In genomic region chr16:75319513-75320401, GRCh38 we compare ENCODE assay signal across 8 cellular contexts.
DNase-seq lines count a peak whose midpoint lies in the region; ATAC-seq and TF ChIP-seq lines count a peak whose summit lies in the region.

No MANE protein-coding gene starts in this region.

- H3K4me2 ChIP-seq in IMR-90 (ENCODE audit: low read depth, low read length), result peak overlapping the region; percentile 93
- peak overlapping the region; percentile 82 for H3K4me2 ChIP-seq in smooth muscle cell
- no peak overlapping the region for H3K4me2 ChIP-seq in mesendoderm (ENCODE audit: low read length)

- H4K20me1 ChIP-seq in IMR-90 (ENCODE audit: insufficient read depth, low read length) (no peaks in the 10 kb centered on the region), smooth muscle cell (ENCODE audit: low read depth) (no peaks in the 10 kb centered on the region)

- BruUV-seq in IMR-90 (replicated peaks; lab: Mats Ljungman, UMichigan), result no TSS peak

- intact Hi-C loops in IMR-90 (cut with micrococcal nuclease), result no loop called here

- H3K79me2 ChIP-seq in smooth muscle cell (ENCODE audit: low read depth) (no peaks in the 10 kb centered on the region), mesendoderm (ENCODE audit: control insufficient read depth, insufficient read depth, low read length) (no peaks in the 10 kb centered on the region)

- no peaks in the 10 kb centered on the region for H3K9me3 ChIP-seq in IMR-90 (ENCODE audit: control insufficient read depth, insufficient read depth, low read length)
- no peaks in the 10 kb centered on the region for H3K9me3 ChIP-seq in smooth muscle cell (replicated peaks; ENCODE audit: low read depth)

- H3K56ac ChIP-seq in IMR-90 (ENCODE audit: extremely low read depth, insufficient read depth, low read length) (peak overlapping the region; percentile 99), mesendoderm (ENCODE audit: low read length) (no peak overlapping the region)

- H4K91ac ChIP-seq in IMR-90 (ENCODE audit: insufficient read depth, low read depth, low read length), result peak overlapping the region; percentile 100

- peak; percentile 88 for ATAC-seq in GM21529 (IDR thresholded peaks at IDR 0.05; ENCODE audit: unreplicated experiment)
- peak; percentile 83 for ATAC-seq in IMR-90 (ENCODE audit: low read depth)

- no peak for TF ChIP-seq RAD21 in IMR-90 (IDR thresholded peaks at IDR 0.05; ENCODE audit: low read length)

- H3K23ac ChIP-seq in IMR-90 (ENCODE audit: low read depth, low read length) (peak overlapping the region; percentile 97), mesendoderm (ENCODE audit: low read length) (no peak overlapping the region)

- DNase-seq in GM10248 (ENCODE audit: extremely low spot score), result peak; percentile 65
- peak; percentile 92 for DNase-seq in IMR-90
- DNase-seq in caudate nucleus (lab: John Stamatoyannopoulos, UW), result peak in 1 of 61 donors; percentile 5
- DNase-seq in smooth muscle cell (lab: John Stamatoyannopoulos, UW; ENCODE audit: unreplicated experiment), result no peak
- no peak for DNase-seq in coronary artery (ENCODE audit: low spot score)
- no peak for DNase-seq in mesendoderm
- DNase-seq in NCI-H2196 treated with DMSO at 0.1 percent for 48 hours (lab: John Stamatoyannopoulos, UW; ENCODE audit: unreplicated experiment), result no peak

- H2BK15ac ChIP-seq in IMR-90 (ENCODE audit: low read depth, low read length) (peak overlapping the region; percentile 98), mesendoderm (replicated peaks; ENCODE audit: low read depth) (no peak overlapping the region)

- H3K27ac ChIP-seq in IMR-90 (ENCODE audit: insufficient read depth, low read length) (peak overlapping the region; percentile 100), caudate nucleus (ENCODE audit: low read depth, low read length) (peak overlapping the region; percentile 6), smooth muscle cell (ENCODE audit: low read depth) (peak overlapping the region; percentile 98), coronary artery (no peak overlapping the region), mesendoderm (ENCODE audit: low read depth, low read length) (no peak overlapping the region)

- peaks cover 10% of the 10 kb centered on the region for H3K9me1 ChIP-seq in IMR-90 (ENCODE audit: insufficient read depth, low read length)

- in situ Hi-C loops in IMR-90 (cut with MboI; ENCODE audit: low sequenced_read_pairs), result no loop called here

- H3K36me3 ChIP-seq in IMR-90 (ENCODE audit: control insufficient read depth, insufficient read depth, low read length), result peaks cover 1% of the 10 kb centered on the region; the same call in 1 of the 2 replicates
- no peaks in the 10 kb centered on the region for H3K36me3 ChIP-seq in smooth muscle cell (ENCODE audit: low read depth)
- peaks cover 2% of the 10 kb centered on the region for H3K36me3 ChIP-seq in mesendoderm (ENCODE audit: control insufficient read depth, insufficient read depth, low read length)

- dilution Hi-C loops in IMR-90 (cut with HindIII; ENCODE audit: low sequenced_read_pairs, unreplicated experiment), result no loop called here

- CTCF ChIA-PET in GM10248 (lab: Yijun Ruan, JAX), result interaction anchor here (1.1 to 2.2 kb wide), 3 partner anchors 9 to 86 kb away, joined by 4 to 11 read pairs (median 4); no protein-coding TSS in a partner anchor
- CTCF ChIA-PET in IMR-90 (lab: Yijun Ruan, JAX), result no interaction called here

- H2AFZ ChIP-seq in IMR-90 (replicated peaks; ENCODE audit: low read length, poor library complexity) (peak overlapping the region; percentile 75), smooth muscle cell (ENCODE audit: low read depth) (peak overlapping the region; percentile 3)

- POLR2A ChIA-PET in GM10248 (lab: Yijun Ruan, JAX), result no interaction called here
- POLR2A ChIA-PET in IMR-90 (lab: Charles Lee; ENCODE audit: unreplicated experiment), result no interaction called here

- peak overlapping the region; percentile 90 to 94 for H4K8ac ChIP-seq in IMR-90 (ENCODE audit: low read depth in 2 of 2, low read length in 2 of 2)
- no peak overlapping the region for H4K8ac ChIP-seq in mesendoderm (ENCODE audit: low read depth, low read length)

- peak; percentile 39; the same call in 1 of the 2 replicates for TF ChIP-seq POLR2A in IMR-90 (IDR thresholded peaks at IDR 0.05; ENCODE audit: low read depth, low read length)

- H3K4me1 ChIP-seq in IMR-90 (ENCODE audit: control insufficient read depth, insufficient read depth, low read length), result peaks cover 20% of the 10 kb centered on the region
- peaks cover 37% of the 10 kb centered on the region for H3K4me1 ChIP-seq in smooth muscle cell (ENCODE audit: low read depth)
- no peaks in the 10 kb centered on the region for H3K4me1 ChIP-seq in mesendoderm (ENCODE audit: control insufficient read depth, low read depth, low read length)

- TF ChIP-seq CTCF in GM10248 (IDR thresholded peaks at IDR 0.05; ENCODE audit: control extremely low read depth, extremely low read depth, low read depth, missing control alignments), result no peak
- TF ChIP-seq CTCF in IMR-90 (conservative IDR thresholded peaks at IDR 0.05; ENCODE audit: low read depth, low read length), result no peak
- no peak for TF ChIP-seq CTCF in smooth muscle cell (IDR thresholded peaks at IDR 0.05; ENCODE audit: borderline replicate concordance, insufficient read depth, poor library complexity, severe bottlenecking)
- no peak for TF ChIP-seq CTCF in coronary artery (IDR thresholded peaks at IDR 0.05)

- H2AK5ac ChIP-seq in IMR-90 (ENCODE audit: low read depth, low read length), result peak overlapping the region; percentile 95
- no peak overlapping the region for H2AK5ac ChIP-seq in mesendoderm (ENCODE audit: low read length)

- H3K79me1 ChIP-seq in IMR-90 (ENCODE audit: low read depth in 1 of 2, low read length in 2 of 2) (peaks cover 5 to 49% of the 10 kb centered on the region in 2 experiments), mesendoderm (ENCODE audit: low read length) (no peaks in the 10 kb centered on the region)

- peaks cover 26% of the 10 kb centered on the region for H3F3A ChIP-seq in smooth muscle cell (ENCODE audit: low read depth)

- H3K4ac ChIP-seq in IMR-90 (ENCODE audit: low read depth, low read length) (peak overlapping the region; percentile 99), mesendoderm (ENCODE audit: low read depth, low read length) (no peak overlapping the region)

- H3K27me3 ChIP-seq in IMR-90 (ENCODE audit: control insufficient read depth, insufficient read depth, low read length) (no peaks in the 10 kb centered on the region), smooth muscle cell (ENCODE audit: low read depth) (no peaks in the 10 kb centered on the region), mesendoderm (ENCODE audit: insufficient read depth, low read length, poor library complexity) (no peaks in the 10 kb centered on the region)

- H2BK120ac ChIP-seq in IMR-90 (ENCODE audit: low read depth, low read length) (peak overlapping the region; percentile 98), mesendoderm (ENCODE audit: low read depth, low read length) (no peak overlapping the region)

- H4K5ac ChIP-seq in IMR-90 (ENCODE audit: low read depth, low read length) (peak overlapping the region; percentile 98), mesendoderm (ENCODE audit: low read length) (no peak overlapping the region)

- peak overlapping the region; percentile 99 for H3K14ac ChIP-seq in IMR-90 (replicated peaks; ENCODE audit: low read depth, low read length)

- H3K9ac ChIP-seq in IMR-90 (ENCODE audit: low read depth, low read length), result peak overlapping the region; percentile 75
- peak overlapping the region; percentile 84 for H3K9ac ChIP-seq in smooth muscle cell (ENCODE audit: low read depth)
- no peak overlapping the region for H3K9ac ChIP-seq in mesendoderm (ENCODE audit: low read length)

- peak overlapping the region; percentile 99 for H3K18ac ChIP-seq in IMR-90 (ENCODE audit: low read depth, low read length)
- H3K18ac ChIP-seq in mesendoderm (ENCODE audit: low read length), result no peak overlapping the region

- H2BK5ac ChIP-seq in IMR-90 (ENCODE audit: low read depth, low read length, poor library complexity, severe bottlenecking) (peak overlapping the region; percentile 100), mesendoderm (ENCODE audit: low read length) (no peak overlapping the region)

- peak overlapping the region; percentile 39; the same call in 1 of the 2 replicates for H3K4me3 ChIP-seq in IMR-90 (ENCODE audit: insufficient read depth, low read depth, low read length)
- H3K4me3 ChIP-seq in smooth muscle cell, result peak overlapping the region; percentile 24
- no peak overlapping the region for H3K4me3 ChIP-seq in coronary artery
- no peak overlapping the region for H3K4me3 ChIP-seq in mesendoderm (ENCODE audit: low read length)

- peak overlapping the region; percentile 93 for H2AK9ac ChIP-seq in IMR-90 (replicated peaks; ENCODE audit: low read depth, low read length, poor library complexity)

- WGBS in IMR-90 (ENCODE audit: extremely low coverage in 2 of 2, insufficient read length in 1 of 2), 2 experiments, result 33% methylated on average over 3 of the region's 13 CpGs; no CpG with 5 or more reads in 1 of the 2 experiments
- WGBS in smooth muscle cell (ENCODE audit: low lambda C conversion rate), result 27% methylated on average over 13 of the region's 13 CpGs
- WGBS in mesendoderm (ENCODE audit: extremely low coverage, insufficient coverage, low lambda C conversion rate), result no CpG with 5 or more reads among the region's 13 CpGs

- H2BK20ac ChIP-seq in IMR-90 (ENCODE audit: low read depth, low read length), result peak overlapping the region; percentile 98

TF ChIP-seq in IMR-90, 13 proteins besides CTCF, POLR2A, EP300 and RAD21:
- TF ChIP-seq SMC3 (IDR thresholded peaks at IDR 0.05; ENCODE audit: low read depth, low read length) (peak; percentile 13; the same call in 1 of the 2 replicates), MXI1 (IDR thresholded peaks at IDR 0.05; ENCODE audit: borderline replicate concordance, low read depth, low read length) (no peak), BHLHE40 (IDR thresholded peaks at IDR 0.05; ENCODE audit: low read depth, low read length) (peak; percentile 45; the same call in 1 of the 2 replicates), USF2 (IDR thresholded peaks at IDR 0.05; ENCODE audit: low read depth, low read length) (no peak), FOS (IDR thresholded peaks at IDR 0.05; ENCODE audit: low read depth, low read length) (peak; percentile 26), MAZ (IDR thresholded peaks at IDR 0.05; ENCODE audit: borderline replicate concordance, low read depth, low read length) (no peak), RCOR1 (IDR thresholded peaks at IDR 0.05; ENCODE audit: insufficient replicate concordance, low read length) (no peak)

Comparison
In these comparisons a context has a peak if more than half of its experiments do, and no peak if none do; other contexts are left out.
1. DNase-seq: peak in GM10248 (single experiment) and IMR-90 (single experiment); none in smooth muscle cell (single experiment), coronary artery (single experiment), mesendoderm (single experiment) and NCI-H2196 treated with DMSO at 0.1 percent for 48 hours (single experiment).
2. H3K27ac ChIP-seq: peak in IMR-90 (single experiment), caudate nucleus (single experiment) and smooth muscle cell (single experiment); none in coronary artery (0 of 2) and mesendoderm (single experiment).
3. H3K4me3 ChIP-seq: peak in IMR-90 (single experiment) and smooth muscle cell (single experiment); none in coronary artery (single experiment) and mesendoderm (single experiment).